In genomic region chr5:172336666-172337310, GRCh38 we compare ENCODE assay signal across 25 cellular contexts. TPM values are rescaled to one million over a fixed set of nuclear protein-coding genes. Genes with fewer than 3 reads are reported as not detected.
A peak's percentile ranks its signal among the peaks of the same experiment; 100 is the strongest.
DNase-seq lines count a peak whose midpoint lies in the region; ATAC-seq and TF ChIP-seq lines count a peak whose summit lies in the region.
"Had no signal": no experiment of that assay in that cellular context is flagged by ENCODE, and none has a peak within 500 bp of the region (broad histone marks: within the 10 kb centered on the region; RNA-seq: fewer than 3 reads in every experiment).

No MANE protein-coding gene starts in this region.

- H3K4me1 Mint-ChIP-seq in endodermal cell: no peaks in the 10 kb centered on the region
- H3K4me1 Mint-ChIP-seq: activated naive CD8-positive, alpha-beta T cell treated with anti-CD3 and anti-CD28 coated beads, Interleukin-2, amount 50 U/mL, for 24 hours; B cell; central memory CD8-positive, alpha-beta T cell; memory B cell had no signal

- no peak overlapping the region for H3K4me3 Mint-ChIP-seq in endodermal cell
- H3K4me3 Mint-ChIP-seq: activated naive CD8-positive, alpha-beta T cell treated with anti-CD3 and anti-CD28 coated beads, Interleukin-2, amount 50 U/mL, for 24 hours; activated T-cell treated with anti-CD3 and anti-CD28 coated beads, Interleukin-2, amount 50 U/mL, for 72 hours; B cell; central memory CD8-positive, alpha-beta T cell; effector memory CD8-positive, alpha-beta T cell; memory B cell; nephron progenitor cell had no signal

- H3K27ac ChIP-seq in endodermal cell (ENCODE audit: low read depth, low read length): peak overlapping the region; percentile 24
- H3K27ac ChIP-seq: ovary, skin epidermis, upper lobe of right lung had no signal

- H3K36me3 Mint-ChIP-seq in endodermal cell (ENCODE audit: low read depth): peaks cover 36% of the 10 kb centered on the region
- H3K36me3 Mint-ChIP-seq: memory B cell had no signal

- DNase-seq in BE2C (peak; percentile 31), DMS 273 treated with DMSO at 0.1 percent for 48 hours (lab: John Stamatoyannopoulos, UW) (peak; percentile 22), NCI-H2171 (lab: John Stamatoyannopoulos, UW) (peak; percentile 72), endodermal cell (no peak), glomerular visceral epithelial cell (ENCODE audit: extremely low spot score) (no peak), NK-92 (lab: John Stamatoyannopoulos, UW; ENCODE audit: unreplicated experiment) (no peak)
- DNase-seq: activated CD4-positive, alpha-beta T cell treated with anti-CD3 and anti-CD28 coated beads, Interleukin-2, amount 50 U/mL, for 48 hours; activated CD4-positive, CD25-positive, alpha-beta regulatory T cell treated with anti-CD3 and anti-CD28 coated beads, Interleukin-2, amount 50 U/mL, for 72 hours; activated naive CD8-positive, alpha-beta T cell treated with anti-CD3 and anti-CD28 coated beads, Interleukin-2, amount 50 U/mL, for 24 hours; activated T-cell treated with anti-CD3 and anti-CD28 coated beads, Interleukin-2, amount 50 U/mL, for 72 hours; effector memory CD8-positive, alpha-beta T cell; erythroblast; Kasumi-1; MV-4-11; NCI-H2081 treated with DMSO at 0.1 percent for 48 hours; NCI-H510A; nephron progenitor cell; stimulated activated naive CD4-positive, alpha-beta T cell; upper lobe of right lung had no signal

- H3K9me3 ChIP-seq in BE2C (no peaks in the 10 kb centered on the region), endodermal cell (ENCODE audit: control insufficient read depth, low read length) (no peaks in the 10 kb centered on the region)
- H3K9me3 ChIP-seq: ovary, upper lobe of right lung had no signal

- no peaks in the 10 kb centered on the region for H3K27me3 Mint-ChIP-seq in endodermal cell (ENCODE audit: insufficient read depth)
- H3K27me3 Mint-ChIP-seq: activated naive CD8-positive, alpha-beta T cell treated with anti-CD3 and anti-CD28 coated beads, Interleukin-2, amount 50 U/mL, for 24 hours had no signal

- TF ChIP-seq CTCF in BE2C (IDR thresholded peaks at IDR 0.05; ENCODE audit: low read depth, low read length) (no peak), endodermal cell (conservative IDR thresholded peaks at IDR 0.05) (no peak)

- no peaks in the 10 kb centered on the region for H3K9me3 Mint-ChIP-seq in endodermal cell
- H3K9me3 Mint-ChIP-seq: activated naive CD8-positive, alpha-beta T cell treated with anti-CD3 and anti-CD28 coated beads, Interleukin-2, amount 50 U/mL, for 24 hours; activated T-cell treated with anti-CD3 and anti-CD28 coated beads, Interleukin-2, amount 50 U/mL, for 72 hours; central memory CD8-positive, alpha-beta T cell; effector memory CD8-positive, alpha-beta T cell; memory B cell; nephron progenitor cell had no signal

- H3K36me3 ChIP-seq in BE2C (no peaks in the 10 kb centered on the region), endodermal cell (ENCODE audit: control insufficient read depth, insufficient read depth, low read length) (peaks cover 28% of the 10 kb centered on the region)
- H3K36me3 ChIP-seq: ovary had no signal

- H3K4me1 ChIP-seq in BE2C: peaks cover 7% of the 10 kb centered on the region
- no peaks in the 10 kb centered on the region for H3K4me1 ChIP-seq in endodermal cell (ENCODE audit: control insufficient read depth, insufficient read depth, low read length)
- H3K4me1 ChIP-seq: upper lobe of right lung had no signal

- no peak overlapping the region for H3K9ac ChIP-seq in endodermal cell (ENCODE audit: extremely low read depth, low read length, poor library complexity, severe bottlenecking)

- H3K27me3 ChIP-seq in BE2C (no peaks in the 10 kb centered on the region), endodermal cell (ENCODE audit: control insufficient read depth, insufficient read depth, low read length, poor library complexity, severe bottlenecking) (no peaks in the 10 kb centered on the region)
- H3K27me3 ChIP-seq: ovary, upper lobe of right lung had no signal

- no peak for ATAC-seq in HG03095 (IDR thresholded peaks at IDR 0.05; ENCODE audit: unreplicated experiment)
- ATAC-seq: activated naive CD8-positive, alpha-beta T cell treated with anti-CD3 and anti-CD28 coated beads, Interleukin-2, amount 50 U/mL, for 24 hours; activated T-cell treated with anti-CD3 and anti-CD28 coated beads, Interleukin-2, amount 50 U/mL, for 72 hours; effector memory CD8-positive, alpha-beta T cell; upper lobe of right lung had no signal

- 93 to 98% methylated on average over 4 to 9 of the region's 9 CpGs for WGBS in endodermal cell (ENCODE audit: insufficient coverage in 1 of 2, insufficient read length in 1 of 2), 2 experiments

- H3K27ac Mint-ChIP-seq in endodermal cell: no peak overlapping the region
- H3K27ac Mint-ChIP-seq: activated naive CD8-positive, alpha-beta T cell treated with anti-CD3 and anti-CD28 coated beads, Interleukin-2, amount 50 U/mL, for 24 hours; activated T-cell treated with anti-CD3 and anti-CD28 coated beads, Interleukin-2, amount 50 U/mL, for 72 hours; B cell; effector memory CD8-positive, alpha-beta T cell; memory B cell had no signal

- H3K4me3 ChIP-seq in BE2C (ENCODE audit: low read depth, low read length) (no peak overlapping the region), endodermal cell (ENCODE audit: low read length) (no peak overlapping the region)
- H3K4me3 ChIP-seq: ovary, skin epidermis, upper lobe of right lung had no signal

RNA-seq across cellular contexts. Expression of gene UBTD2, which starts 53.2 kb away (rescaled TPM):
- 22.3 TPM for polyA plus RNA-seq in BE2C (2012; ENCODE audit: insufficient read depth, insufficient read length, low read depth)
- 10 to 100 TPM; 30.4 to 30.5 TPM for total RNA-seq in endodermal cell
- 59.9 TPM for polyA plus RNA-seq in endodermal cell (2013, experiment 1 of 2)
- polyA plus RNA-seq in endodermal cell (2013, experiment 2 of 2): 57.9 TPM

Comparison
In these comparisons a context has a peak if more than half of its experiments do, and no peak if none do; other contexts are left out.
1. DNase-seq: peak in BE2C (single experiment), DMS 273 treated with DMSO at 0.1 percent for 48 hours (single experiment) and NCI-H2171 (single experiment); none in endodermal cell (single experiment), glomerular visceral epithelial cell (single experiment) and NK-92 (single experiment).